Comparison of ENCODE assay signal across 1 cellular context in genomic region chr11:130001491-130002351, GRCh38.
TF ChIP-seq lines count a peak whose summit lies in the region.

No MANE protein-coding gene starts in this region.

TF ChIP-seq in HepG2, 621 proteins besides CTCF, POLR2A, EP300 and RAD21 (continued from another document and continues in another):
- TF ChIP-seq ZNF407 (CRISPR knock-in tag; IDR thresholded peaks at IDR 0.05; ENCODE audit: not compliant biosample characterization): no peak
- TF ChIP-seq KLF13 (CRISPR knock-in tag; IDR thresholded peaks at IDR 0.05): no peak
- TF ChIP-seq MYNN (CRISPR knock-in tag; IDR thresholded peaks at IDR 0.05; ENCODE audit: low read depth): no peak
- TF ChIP-seq PBX2 (CRISPR knock-in tag; IDR thresholded peaks at IDR 0.05): no peak
- TF ChIP-seq ZNF788 (CRISPR knock-in tag; IDR thresholded peaks at IDR 0.05; ENCODE audit: borderline replicate concordance): 0 out of 2 replicates have a peak, but pooled peaks have one; percentile 18
- TF ChIP-seq ZNF816 (CRISPR knock-in tag; IDR thresholded peaks at IDR 0.05; ENCODE audit: borderline replicate concordance): no peak
- TF ChIP-seq AGO2 (optimal IDR thresholded peaks at IDR 0.05; ENCODE audit: low read depth, low read length): peak; percentile 96
- no peak for TF ChIP-seq ZNF367 (CRISPR knock-in tag; IDR thresholded peaks at IDR 0.05; ENCODE audit: borderline replicate concordance)
- TF ChIP-seq MBD4 (IDR thresholded peaks at IDR 0.05; ENCODE audit: borderline replicate concordance, low read length): no peak
- 0 out of 2 replicates have a peak, but pooled peaks have one; percentile 1 for TF ChIP-seq MEIS2 (CRISPR knock-in tag; IDR thresholded peaks at IDR 0.05)
- TF ChIP-seq FLYWCH1 (CRISPR knock-in tag; IDR thresholded peaks at IDR 0.05): no peak
- no peak for TF ChIP-seq NR2C2 (CRISPR knock-in tag; IDR thresholded peaks at IDR 0.05; ENCODE audit: borderline replicate concordance)
- no peak for TF ChIP-seq E2F5 (CRISPR knock-in tag; conservative IDR thresholded peaks at IDR 0.05)
- 0 out of 2 replicates have a peak, but pooled peaks have one; percentile 52 for TF ChIP-seq ZNF564 (CRISPR knock-in tag; IDR thresholded peaks at IDR 0.05)
- TF ChIP-seq HCFC1 (IDR thresholded peaks at IDR 0.05; ENCODE audit: low read depth, low read length): no peak
- TF ChIP-seq RFX1 (IDR thresholded peaks at IDR 0.05): no peak
- no peak for TF ChIP-seq SNRNP70 (IDR thresholded peaks at IDR 0.05; ENCODE audit: low read depth, low read length)
- TF ChIP-seq ZNF329 (CRISPR knock-in tag; IDR thresholded peaks at IDR 0.05; ENCODE audit: low read depth): no peak
- TF ChIP-seq ZFX (CRISPR knock-in tag; IDR thresholded peaks at IDR 0.05; ENCODE audit: low read depth): peak; percentile 62
- TF ChIP-seq SAP130 (CRISPR knock-in tag; IDR thresholded peaks at IDR 0.05; ENCODE audit: low read depth): peak; percentile 41; the same call in 1 of the 2 replicates
- no peak for TF ChIP-seq EZH2 (conservative IDR thresholded peaks at IDR 0.05; ENCODE audit: low read depth, low read length)
- no peak for TF ChIP-seq ZNF75D (CRISPR knock-in tag; IDR thresholded peaks at IDR 0.05; ENCODE audit: borderline replicate concordance)
- TF ChIP-seq MAZ (IDR thresholded peaks at IDR 0.05; ENCODE audit: borderline replicate concordance, low read depth, low read length): no peak
- TF ChIP-seq MAZ (CRISPR knock-in tag; IDR thresholded peaks at IDR 0.05; ENCODE audit: low read depth): 0 out of 2 replicates have a peak, but pooled peaks have one; percentile 0
- TF ChIP-seq SSRP1 (CRISPR knock-in tag; IDR thresholded peaks at IDR 0.05): peak; percentile 60; the same call in 1 of the 2 replicates
- TF ChIP-seq TMF1 (CRISPR knock-in tag; IDR thresholded peaks at IDR 0.05; ENCODE audit: low read depth): 0 out of 2 replicates have a peak, but pooled peaks have one; percentile 25
- no peak for TF ChIP-seq STAG1 (CRISPR knock-in tag; IDR thresholded peaks at IDR 0.05)
- TF ChIP-seq ZNF703 (CRISPR knock-in tag; IDR thresholded peaks at IDR 0.05; ENCODE audit: borderline replicate concordance): no peak
- TF ChIP-seq ARID3A (IDR thresholded peaks at IDR 0.05; ENCODE audit: low read depth, low read length): no peak
- TF ChIP-seq ZNF569 (CRISPR knock-in tag; IDR thresholded peaks at IDR 0.05; ENCODE audit: borderline replicate concordance): no peak
- TF ChIP-seq POLR2G (IDR thresholded peaks at IDR 0.05; ENCODE audit: low read depth, low read length): 0 out of 2 replicates have a peak, but pooled peaks have one; percentile 13
- 0 out of 2 replicates have a peak, but pooled peaks have one; percentile 22 for TF ChIP-seq ZNF891 (CRISPR knock-in tag; IDR thresholded peaks at IDR 0.05)
- no peak for TF ChIP-seq TBP (CRISPR knock-in tag; IDR thresholded peaks at IDR 0.05)
- no peak for TF ChIP-seq MIER3 (CRISPR knock-in tag; IDR thresholded peaks at IDR 0.05; ENCODE audit: borderline replicate concordance)
- no peak for TF ChIP-seq PHF21A (CRISPR knock-in tag; IDR thresholded peaks at IDR 0.05)
- no peak for TF ChIP-seq ZNF570 (CRISPR knock-in tag; IDR thresholded peaks at IDR 0.05; ENCODE audit: borderline replicate concordance)
- TF ChIP-seq HMGXB4 (CRISPR knock-in tag; IDR thresholded peaks at IDR 0.05; ENCODE audit: borderline replicate concordance in 1 of 2, low read depth in 1 of 2): no peak
- TF ChIP-seq HNF1A (IDR thresholded peaks at IDR 0.05; ENCODE audit: low read depth): no peak
- 0 out of 2 replicates have a peak, but pooled peaks have one; percentile 2 for TF ChIP-seq HNF1A (CRISPR knock-in tag; IDR thresholded peaks at IDR 0.05; ENCODE audit: borderline replicate concordance)
- no peak for TF ChIP-seq LBX2 (CRISPR knock-in tag; IDR thresholded peaks at IDR 0.05; ENCODE audit: borderline replicate concordance)
